Comparison of ENCODE assay signal across 1 cellular context in genomic region chr18:56358608-56359007, GRCh38.
TF ChIP-seq lines count a peak whose summit lies in the region.

No MANE protein-coding gene starts in this region.

TF ChIP-seq in GM23338, 12 proteins besides CTCF, POLR2A, EP300 and RAD21 (continued from another document):
- TF ChIP-seq, protein P1, sequence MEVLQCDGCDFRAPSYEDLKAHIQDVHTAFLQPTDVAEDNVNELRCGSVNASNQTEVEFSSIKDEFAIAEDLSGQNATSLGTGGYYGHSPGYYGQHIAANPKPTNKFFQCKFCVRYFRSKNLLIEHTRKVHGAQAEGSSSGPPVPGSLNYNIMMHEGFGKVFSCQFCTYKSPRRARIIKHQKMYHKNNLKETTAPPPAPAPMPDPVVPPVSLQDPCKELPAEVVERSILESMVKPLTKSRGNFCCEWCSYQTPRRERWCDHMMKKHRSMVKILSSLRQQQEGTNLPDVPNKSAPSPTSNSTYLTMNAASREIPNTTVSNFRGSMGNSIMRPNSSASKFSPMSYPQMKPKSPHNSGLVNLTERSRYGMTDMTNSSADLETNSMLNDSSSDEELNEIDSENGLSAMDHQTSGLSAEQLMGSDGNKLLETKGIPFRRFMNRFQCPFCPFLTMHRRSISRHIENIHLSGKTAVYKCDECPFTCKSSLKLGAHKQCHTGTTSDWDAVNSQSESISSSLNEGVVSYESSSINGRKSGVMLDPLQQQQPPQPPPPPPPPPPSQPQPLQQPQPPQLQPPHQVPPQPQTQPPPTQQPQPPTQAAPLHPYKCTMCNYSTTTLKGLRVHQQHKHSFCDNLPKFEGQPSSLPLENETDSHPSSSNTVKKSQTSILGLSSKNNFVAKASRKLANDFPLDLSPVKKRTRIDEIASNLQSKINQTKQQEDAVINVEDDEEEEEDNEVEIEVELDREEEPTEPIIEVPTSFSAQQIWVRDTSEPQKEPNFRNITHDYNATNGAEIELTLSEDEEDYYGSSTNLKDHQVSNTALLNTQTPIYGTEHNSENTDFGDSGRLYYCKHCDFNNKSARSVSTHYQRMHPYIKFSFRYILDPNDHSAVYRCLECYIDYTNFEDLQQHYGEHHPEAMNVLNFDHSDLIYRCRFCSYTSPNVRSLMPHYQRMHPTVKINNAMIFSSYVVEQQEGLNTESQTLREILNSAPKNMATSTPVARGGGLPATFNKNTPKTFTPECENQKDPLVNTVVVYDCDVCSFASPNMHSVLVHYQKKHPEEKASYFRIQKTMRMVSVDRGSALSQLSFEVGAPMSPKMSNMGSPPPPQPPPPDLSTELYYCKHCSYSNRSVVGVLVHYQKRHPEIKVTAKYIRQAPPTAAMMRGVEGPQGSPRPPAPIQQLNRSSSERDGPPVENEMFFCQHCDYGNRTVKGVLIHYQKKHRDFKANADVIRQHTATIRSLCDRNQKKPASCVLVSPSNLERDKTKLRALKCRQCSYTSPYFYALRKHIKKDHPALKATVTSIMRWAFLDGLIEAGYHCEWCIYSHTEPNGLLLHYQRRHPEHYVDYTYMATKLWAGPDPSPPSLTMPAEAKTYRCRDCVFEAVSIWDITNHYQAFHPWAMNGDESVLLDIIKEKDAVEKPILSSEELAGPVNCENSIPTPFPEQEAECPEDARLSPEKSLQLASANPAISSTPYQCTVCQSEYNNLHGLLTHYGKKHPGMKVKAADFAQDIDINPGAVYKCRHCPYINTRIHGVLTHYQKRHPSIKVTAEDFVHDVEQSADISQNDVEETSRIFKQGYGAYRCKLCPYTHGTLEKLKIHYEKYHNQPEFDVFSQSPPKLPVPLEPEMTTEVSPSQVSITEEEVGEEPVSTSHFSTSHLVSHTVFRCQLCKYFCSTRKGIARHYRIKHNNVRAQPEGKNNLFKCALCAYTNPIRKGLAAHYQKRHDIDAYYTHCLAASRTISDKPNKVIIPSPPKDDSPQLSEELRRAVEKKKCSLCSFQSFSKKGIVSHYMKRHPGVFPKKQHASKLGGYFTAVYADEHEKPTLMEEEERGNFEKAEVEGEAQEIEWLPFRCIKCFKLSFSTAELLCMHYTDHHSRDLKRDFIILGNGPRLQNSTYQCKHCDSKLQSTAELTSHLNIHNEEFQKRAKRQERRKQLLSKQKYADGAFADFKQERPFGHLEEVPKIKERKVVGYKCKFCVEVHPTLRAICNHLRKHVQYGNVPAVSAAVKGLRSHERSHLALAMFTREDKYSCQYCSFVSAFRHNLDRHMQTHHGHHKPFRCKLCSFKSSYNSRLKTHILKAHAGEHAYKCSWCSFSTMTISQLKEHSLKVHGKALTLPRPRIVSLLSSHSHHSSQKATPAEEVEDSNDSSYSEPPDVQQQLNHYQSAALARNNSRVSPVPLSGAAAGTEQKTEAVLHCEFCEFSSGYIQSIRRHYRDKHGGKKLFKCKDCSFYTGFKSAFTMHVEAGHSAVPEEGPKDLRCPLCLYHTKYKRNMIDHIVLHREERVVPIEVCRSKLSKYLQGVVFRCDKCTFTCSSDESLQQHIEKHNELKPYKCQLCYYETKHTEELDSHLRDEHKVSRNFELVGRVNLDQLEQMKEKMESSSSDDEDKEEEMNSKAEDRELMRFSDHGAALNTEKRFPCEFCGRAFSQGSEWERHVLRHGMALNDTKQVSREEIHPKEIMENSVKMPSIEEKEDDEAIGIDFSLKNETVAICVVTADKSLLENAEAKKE (CRISPR knock-in tag; IDR thresholded peaks at IDR 0.05): no peak
- TF ChIP-seq EZH2 (IDR thresholded peaks at IDR 0.05; ENCODE audit: low read depth, unreplicated experiment) (no peak), CREB1 (CRISPR knock-in tag; IDR thresholded peaks at IDR 0.05; ENCODE audit: low read depth) (no peak), ETS1 (IDR thresholded peaks at IDR 0.05) (no peak), EZH2phosphoT487 (IDR thresholded peaks at IDR 0.05; ENCODE audit: unreplicated experiment) (no peak), STAT1 (IDR thresholded peaks at IDR 0.05; ENCODE audit: unreplicated experiment) (no peak), NANOG (IDR thresholded peaks at IDR 0.05; ENCODE audit: borderline replicate concordance) (no peak)
